8 cellular contexts compared by ENCODE assay signal in genomic region chr1:9824702-9825089, GRCh38. TPM values are rescaled to one million over a fixed set of nuclear protein-coding genes. Genes with fewer than 3 reads are reported as not detected.
DNase-seq lines count a peak whose midpoint lies in the region; ATAC-seq and TF ChIP-seq lines count a peak whose summit lies in the region.

No MANE protein-coding gene starts in this region.

- DNase-seq in AG04449 (ENCODE audit: low read depth, low spot score) (no peak), epidermal melanocyte (ENCODE audit: insufficient read length, low spot score) (no peak), islet precursor cell (no peak)
- no peak for DNase-seq in natural killer cell treated with Interleukin-12 subunit alpha and Interleukin-12 subunit beta and Interleukin-15 and Interleukin-18, amount 100 ng/mL, for 72 hours (ENCODE audit: low spot score)

- H3K27me3 ChIP-seq in KMS-11 (ENCODE audit: insufficient read depth, low read depth): no peaks in the 10 kb centered on the region; the same call in 1 of the 2 replicates

- peak overlapping the region; percentile 73 for H3K4me3 Mint-ChIP-seq in dendritic cell treated with granulocyte-macrophage colony-stimulating factor and Interleukin-4, amounts not matched to agents 40 ng/mL and 50 ng/mL, for 4 days
- H3K4me3 Mint-ChIP-seq in natural killer cell treated with Interleukin-12 subunit alpha and Interleukin-12 subunit beta and Interleukin-15 and Interleukin-18, amount 100 ng/mL, for 72 hours: peak overlapping the region; percentile 55

- H3K4me3 ChIP-seq in AG04449 (ENCODE audit: low read depth, low read length): peak overlapping the region; percentile 60
- no peak overlapping the region for H3K4me3 ChIP-seq in KMS-11 (IDR thresholded peaks at IDR 0.05; ENCODE audit: insufficient read depth, low read depth, low read length)

- peak overlapping the region; percentile 69 for H3K27ac Mint-ChIP-seq in dendritic cell treated with granulocyte-macrophage colony-stimulating factor and Interleukin-4, amounts not matched to agents 40 ng/mL and 50 ng/mL, for 4 days
- peak overlapping the region in 1 of 2 donors; percentile 19 for H3K27ac Mint-ChIP-seq in natural killer cell treated with Interleukin-12 subunit alpha and Interleukin-12 subunit beta and Interleukin-15 and Interleukin-18, amount 100 ng/mL, for 72 hours

- no peak for ATAC-seq in natural killer cell treated with Interleukin-12 subunit alpha and Interleukin-12 subunit beta and Interleukin-15 and Interleukin-18, amount 100 ng/mL, for 72 hours
- ATAC-seq in GM19397 (IDR thresholded peaks at IDR 0.05; ENCODE audit: unreplicated experiment): no peak
- no peak for ATAC-seq in GM19395 (IDR thresholded peaks at IDR 0.05; ENCODE audit: unreplicated experiment)

- TF ChIP-seq CTCF in AG04449 (IDR thresholded peaks at IDR 0.05; ENCODE audit: insufficient read depth, low read length, missing control alignments) (no peak), KMS-11 (conservative IDR thresholded peaks at IDR 0.05; ENCODE audit: low read depth, low read length) (no peak)

- H3K4me2 ChIP-seq in KMS-11: 0 out of 2 replicates have a peak overlapping the region, but pooled peaks have one; percentile 44

- H3K36me3 Mint-ChIP-seq in dendritic cell treated with granulocyte-macrophage colony-stimulating factor and Interleukin-4, amounts not matched to agents 40 ng/mL and 50 ng/mL, for 4 days (ENCODE audit: low read depth): no peaks in the 10 kb centered on the region
- no peaks in the 10 kb centered on the region for H3K36me3 Mint-ChIP-seq in natural killer cell treated with Interleukin-12 subunit alpha and Interleukin-12 subunit beta and Interleukin-15 and Interleukin-18, amount 100 ng/mL, for 72 hours

- H3K36me3 ChIP-seq in KMS-11 (ENCODE audit: insufficient read depth): no peaks in the 10 kb centered on the region

- H3K4me1 Mint-ChIP-seq in dendritic cell treated with granulocyte-macrophage colony-stimulating factor and Interleukin-4, amounts not matched to agents 40 ng/mL and 50 ng/mL, for 4 days (ENCODE audit: low read depth): peaks cover 35% of the 10 kb centered on the region
- peaks cover 34 to 37% of the 10 kb centered on the region in 2 donors for H3K4me1 Mint-ChIP-seq in natural killer cell treated with Interleukin-12 subunit alpha and Interleukin-12 subunit beta and Interleukin-15 and Interleukin-18, amount 100 ng/mL, for 72 hours (ENCODE audit: low read depth in 2 of 2)

- POLR2A ChIA-PET in AG04449 (lab: Yijun Ruan, JAX): no interaction called here

- peaks cover 16% of the 10 kb centered on the region for H4K20me1 ChIP-seq in KMS-11 (ENCODE audit: insufficient read depth)

- H3K27me3 Mint-ChIP-seq in dendritic cell treated with granulocyte-macrophage colony-stimulating factor and Interleukin-4, amounts not matched to agents 40 ng/mL and 50 ng/mL, for 4 days: no peaks in the 10 kb centered on the region
- no peaks in the 10 kb centered on the region for H3K27me3 Mint-ChIP-seq in natural killer cell treated with Interleukin-12 subunit alpha and Interleukin-12 subunit beta and Interleukin-15 and Interleukin-18, amount 100 ng/mL, for 72 hours

- H2AFZ ChIP-seq in KMS-11 (ENCODE audit: low read depth): peak overlapping the region; percentile 64; the same call in 1 of the 2 replicates

- H3K4me1 ChIP-seq in KMS-11 (ENCODE audit: low read depth, poor library complexity, severe bottlenecking): peaks cover 28% of the 10 kb centered on the region

- CTCF ChIA-PET in AG04449 (lab: Yijun Ruan, JAX): interaction anchor here (0.9 kb wide), 1 partner anchor 138 kb away, joined by 3 read pairs; no protein-coding TSS in a partner anchor

- no peak overlapping the region for H3K27ac ChIP-seq in KMS-11

- H3K9ac ChIP-seq in KMS-11: no peak overlapping the region

- H3K9me3 Mint-ChIP-seq in dendritic cell treated with granulocyte-macrophage colony-stimulating factor and Interleukin-4, amounts not matched to agents 40 ng/mL and 50 ng/mL, for 4 days: no peaks in the 10 kb centered on the region
- H3K9me3 Mint-ChIP-seq in natural killer cell treated with Interleukin-12 subunit alpha and Interleukin-12 subunit beta and Interleukin-15 and Interleukin-18, amount 100 ng/mL, for 72 hours: no peaks in the 10 kb centered on the region

- H3K79me2 ChIP-seq in KMS-11 (ENCODE audit: insufficient read depth, low read depth): peaks cover 33% of the 10 kb centered on the region

- intact Hi-C loops in dendritic cell treated with granulocyte-macrophage colony-stimulating factor and Interleukin-4, amounts not matched to agents 40 ng/mL and 50 ng/mL, for 4 days (cut with micrococcal nuclease): no loop called here

RNA-seq across cellular contexts. Expression of gene CLSTN1, which starts 0.9 kb away (rescaled TPM):
- 10 to 100 TPM; 57.3 to 66.4 TPM for total RNA-seq in natural killer cell treated with Interleukin-12 subunit alpha and Interleukin-12 subunit beta and Interleukin-15 and Interleukin-18, amount 100 ng/mL, for 72 hours
